ENCODE assay signal across 8 cellular contexts in genomic region chr2:23926750-23927627, GRCh38. TPM values are rescaled to one million over a fixed set of nuclear protein-coding genes. Genes with fewer than 3 reads are reported as not detected.
DNase-seq lines count a peak whose midpoint lies in the region; ATAC-seq, FAIRE-seq and TF ChIP-seq lines count a peak whose summit lies in the region.

Gene ATAD2B, minus strand, starts transcription at chr2:23927123. Its CDS starts 353 bp downstream, at chr2:23926770.

- peaks cover 40% of the 10 kb centered on the region for H3K4me1 ChIP-seq in psoas muscle

- 0% methylated on average over 64 to 89 of the region's 89 CpGs for WGBS in psoas muscle, 3 donors

- in situ Hi-C loops in GM13977 (cut with MboI; ENCODE audit: low pct_unique_long_range_greater_than_20kb, low sequenced_read_pairs, unreplicated experiment) = no loop called here

- peak; percentile 69 for ATAC-seq in HG02884 (IDR thresholded peaks at IDR 0.05; ENCODE audit: unreplicated experiment)
- peak; percentile 96 for ATAC-seq in left ventricle myocardium superior
- peak; percentile 95 to 96 (median 96) for ATAC-seq in psoas muscle

- no peaks in the 10 kb centered on the region for H3K9me3 ChIP-seq in psoas muscle

- peaks cover 0 to 13% of the 10 kb centered on the region in 2 donors for H3K36me3 ChIP-seq in psoas muscle (ENCODE audit: insufficient read depth in 1 of 2, low read depth in 1 of 2)

- peak within 1 kb of the TSS; percentile 99 for H3K27ac ChIP-seq in psoas muscle

- TF ChIP-seq CTCF in GM13977 (IDR thresholded peaks at IDR 0.05; ENCODE audit: extremely low read depth, insufficient read depth, missing control alignments) (peak; percentile 97), psoas muscle (IDR thresholded peaks at IDR 0.05) (peak; percentile 90)

- peak within 1 kb of the TSS; percentile 98 for H3K4me3 ChIP-seq in psoas muscle

- peak; percentile 87 for FAIRE-seq in urothelium cell line (lab: Jason Lieb, UNC)

- DNase-seq in GM13977 (ENCODE audit: low spot score) (peak; percentile 95), NCI-H146 treated with DMSO at 0.1 percent for 48 hours (lab: John Stamatoyannopoulos, UW; ENCODE audit: unreplicated experiment) (peak; percentile 85), amniotic stem cell (lab: John Stamatoyannopoulos, UW) (peak; percentile 85), left ventricle myocardium superior (peak; percentile 95), psoas muscle (peak; percentile 91 to 96), urothelium cell line (ENCODE audit: low spot score) (peak; percentile 99)

- intact Hi-C loops in T-helper 1 cell treated with Interleukin-12 subunit alpha and Interleukin-12 subunit beta and Interleukin-4 antibody, amounts not matched to agents 30 ng/mL and 1 ng/mL, for 36 hours (cut with micrococcal nuclease) = loop anchor here (1.0 to 10.0 kb wide), 15 partner anchors 13 to 1748 kb away; partner anchors contain the start of genes CENPO, DNAJC27, KLHL29 and NCOA1
- intact Hi-C loops in left ventricle myocardium superior (cut with micrococcal nuclease) (no loop called here), psoas muscle (cut with DNase I) (loop anchor here (2.0 to 5.0 kb wide), 3 partner anchors 14 to 155 kb away; partner anchors contain the start of genes SF3B6 (in 1 of the 2), TP53I3 (in 1 of the 2) and UBXN2A (in 1 of the 2))

- no peaks in the 10 kb centered on the region for H3K27me3 ChIP-seq in psoas muscle (ENCODE audit: insufficient read depth in 3 of 3, low read length in 2 of 3)

RNA-seq across cellular contexts. Expression of gene ATAD2B, which starts in this region (rescaled TPM):
- 27.6 and 28.8 TPM in 2 replicates for total RNA-seq in T-helper 1 cell treated with Interleukin-12 subunit alpha and Interleukin-12 subunit beta and Interleukin-4 antibody, amounts not matched to agents 30 ng/mL and 1 ng/mL, for 36 hours
- 6.9 TPM for total RNA-seq in left ventricle myocardium superior
- total RNA-seq in psoas muscle = 10 to 100 TPM in 1 of 4 donors, 1 to 10 TPM in 3; 7.7 to 12.5 (median 8.4) TPM
- polyA plus RNA-seq in psoas muscle = 1 to 10 TPM; 2.6 to 5.6 (median 3.0) TPM

Comparison
In these comparisons a context has a peak if more than half of its experiments do, and no peak if none do; other contexts are left out.
1. Peak in every context shown above with its lines: DNase-seq, ATAC-seq, H3K4me3 ChIP-seq and H3K27ac ChIP-seq.